Comparison of ENCODE assay signal across 1 cellular context in the genomic region with DNA sequence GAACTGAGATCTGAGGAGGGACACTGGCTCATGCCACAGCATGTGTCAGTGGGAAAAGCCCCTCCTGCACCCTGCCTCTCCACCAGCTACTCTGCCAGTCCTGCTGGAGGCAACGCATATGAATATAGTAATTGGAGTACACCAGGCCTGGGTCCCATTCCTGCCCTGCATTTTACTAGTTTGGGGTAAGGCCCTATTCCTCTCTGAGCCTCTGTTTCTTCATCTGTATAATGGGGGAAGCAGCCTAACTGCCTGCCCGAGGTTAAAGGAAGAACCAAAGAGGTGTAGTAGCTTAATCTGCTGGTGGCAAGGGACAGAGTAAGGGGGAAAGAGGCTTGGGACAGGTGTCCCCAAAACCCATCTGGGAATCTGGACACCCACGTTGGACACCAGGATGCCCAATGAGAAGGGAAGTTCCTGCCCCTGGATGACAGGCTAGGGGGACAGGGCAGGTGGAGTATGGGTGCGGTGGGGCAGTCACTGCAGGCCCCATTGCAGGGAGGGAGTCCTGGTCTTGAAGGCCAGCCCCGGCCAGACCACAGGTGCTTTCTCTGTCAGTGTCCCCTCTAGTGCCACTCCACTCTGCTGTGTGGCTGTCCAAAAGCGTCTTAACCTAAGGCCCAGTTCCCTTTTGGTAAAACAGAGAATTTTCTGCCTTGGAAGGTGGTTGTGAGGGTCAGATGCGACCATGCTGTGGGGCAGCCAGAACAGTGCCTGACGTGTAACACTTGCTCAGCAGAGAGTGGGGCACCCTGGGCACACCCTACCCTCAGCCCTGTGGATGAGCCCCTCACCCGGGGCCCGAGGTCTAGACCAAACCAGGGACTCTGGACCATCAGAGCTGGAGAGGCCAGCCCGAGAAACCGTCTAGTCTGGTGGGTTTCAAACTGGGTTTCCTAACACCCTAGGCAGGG.
TF ChIP-seq lines count a peak whose summit lies in the region.

No MANE protein-coding gene starts in this region.

TF ChIP-seq in GM23338, 12 proteins besides CTCF, POLR2A, EP300 and RAD21 (continued from another document):
- no peak for TF ChIP-seq ZNF462 (CRISPR knock-in tag; IDR thresholded peaks at IDR 0.05)
- no peak for TF ChIP-seq JUNB (IDR thresholded peaks at IDR 0.05; ENCODE audit: unreplicated experiment)
